ENCODE assay signal across 8 cellular contexts in the genomic region with DNA sequence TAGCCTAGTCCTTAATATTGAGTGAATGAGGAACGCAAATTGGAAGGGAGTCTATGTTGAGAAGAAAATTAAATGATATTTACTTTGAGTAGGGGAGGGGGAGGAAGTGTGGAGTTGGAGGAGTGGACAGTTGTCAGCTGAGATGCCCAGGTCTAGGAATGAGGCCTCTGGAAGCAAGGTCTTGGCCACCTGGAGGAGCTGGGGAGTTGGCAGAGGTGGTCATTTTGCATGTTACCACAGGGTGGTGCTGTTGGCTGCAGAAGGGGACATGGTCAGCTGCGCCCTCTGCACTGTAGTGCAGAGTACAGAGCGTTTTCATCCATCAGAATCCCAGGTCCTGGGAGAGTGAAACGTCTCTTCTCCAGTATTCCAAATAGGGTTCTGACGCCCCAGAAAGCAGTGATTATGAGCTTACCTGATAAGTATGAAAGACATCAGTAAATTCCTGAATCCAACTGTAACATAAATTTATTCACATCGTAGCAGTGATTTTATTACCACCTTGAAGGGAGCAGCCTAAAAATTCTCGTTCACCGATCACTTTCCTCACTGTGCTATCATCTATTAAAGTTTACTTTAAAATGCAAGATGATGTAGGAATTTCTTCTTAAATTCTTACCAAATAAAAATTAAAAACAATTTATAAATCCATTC. TPM values are rescaled to one million over a fixed set of nuclear protein-coding genes. Genes with fewer than 3 reads are reported as not detected.
DNase-seq lines count a peak whose midpoint lies in the region; ATAC-seq, FAIRE-seq and TF ChIP-seq lines count a peak whose summit lies in the region.

No MANE protein-coding gene starts in this region.

- DNase-seq in DMS53 (lab: John Stamatoyannopoulos, UW): peak; percentile 90
- DNase-seq in HTR-8/SVneo (ENCODE audit: insufficient read length, low spot score): peak; percentile 79
- DNase-seq in OCI-M1 (lab: John Stamatoyannopoulos, UW): peak; percentile 76
- DNase-seq in amniotic epithelial cell (ENCODE audit: low read depth): peak; percentile 77
- peak; percentile 70 for DNase-seq in right atrium auricular region (ENCODE audit: low spot score)
- peak; percentile 82 for DNase-seq in retina
- no peak for DNase-seq in activated T-helper 1 cell treated with anti-CD3 and anti-CD28 coated beads, Interleukin-12 subunit alpha, Interleukin-12 subunit beta, Interleukin-2, Interleukin-4 antibody, amounts not matched to agents 30 ng/mL and 10 ng/mL and 1 ng/mL, durations not matched to agents 14 hours and 24 hours and 36 hours (ENCODE audit: low spot score)

- no peaks in the 10 kb centered on the region for H3K4me1 Mint-ChIP-seq in activated T-helper 1 cell treated with anti-CD3 and anti-CD28 coated beads, Interleukin-12 subunit alpha, Interleukin-12 subunit beta, Interleukin-2, Interleukin-4 antibody, amounts not matched to agents 30 ng/mL and 10 ng/mL and 1 ng/mL, durations not matched to agents 14 hours and 24 hours and 36 hours (ENCODE audit: low read depth)

- ATAC-seq in GM21526 (IDR thresholded peaks at IDR 0.05; ENCODE audit: low FRiP score, unreplicated experiment): no peak

- no peaks in the 10 kb centered on the region for H3K27me3 Mint-ChIP-seq in activated T-helper 1 cell treated with anti-CD3 and anti-CD28 coated beads, Interleukin-12 subunit alpha, Interleukin-12 subunit beta, Interleukin-2, Interleukin-4 antibody, amounts not matched to agents 30 ng/mL and 10 ng/mL and 1 ng/mL, durations not matched to agents 14 hours and 24 hours and 36 hours (ENCODE audit: insufficient read depth)

- no peaks in the 10 kb centered on the region for H3K9me3 Mint-ChIP-seq in activated T-helper 1 cell treated with anti-CD3 and anti-CD28 coated beads, Interleukin-12 subunit alpha, Interleukin-12 subunit beta, Interleukin-2, Interleukin-4 antibody, amounts not matched to agents 30 ng/mL and 10 ng/mL and 1 ng/mL, durations not matched to agents 14 hours and 24 hours and 36 hours

- H3K27me3 ChIP-seq in right atrium auricular region: no peaks in the 10 kb centered on the region

- peak; percentile 67 for FAIRE-seq in HTR-8/SVneo (lab: Jason Lieb, UNC)

- peaks cover 0 to 15% of the 10 kb centered on the region in 2 donors for H3K4me1 ChIP-seq in right atrium auricular region

- no peak overlapping the region for H3K4me3 Mint-ChIP-seq in activated T-helper 1 cell treated with anti-CD3 and anti-CD28 coated beads, Interleukin-12 subunit alpha, Interleukin-12 subunit beta, Interleukin-2, Interleukin-4 antibody, amounts not matched to agents 30 ng/mL and 10 ng/mL and 1 ng/mL, durations not matched to agents 14 hours and 24 hours and 36 hours

- no peaks in the 10 kb centered on the region for H3K9me3 ChIP-seq in right atrium auricular region

- H3K36me3 Mint-ChIP-seq in activated T-helper 1 cell treated with anti-CD3 and anti-CD28 coated beads, Interleukin-12 subunit alpha, Interleukin-12 subunit beta, Interleukin-2, Interleukin-4 antibody, amounts not matched to agents 30 ng/mL and 10 ng/mL and 1 ng/mL, durations not matched to agents 14 hours and 24 hours and 36 hours (ENCODE audit: low read depth): peaks cover 52% of the 10 kb centered on the region

- peaks cover 60% of the 10 kb centered on the region for H3K36me3 ChIP-seq in right atrium auricular region

- no peak overlapping the region for H3K4me3 ChIP-seq in right atrium auricular region

- H3K27ac Mint-ChIP-seq in activated T-helper 1 cell treated with anti-CD3 and anti-CD28 coated beads, Interleukin-12 subunit alpha, Interleukin-12 subunit beta, Interleukin-2, Interleukin-4 antibody, amounts not matched to agents 30 ng/mL and 10 ng/mL and 1 ng/mL, durations not matched to agents 14 hours and 24 hours and 36 hours: no peak overlapping the region

- no peak overlapping the region for H3K27ac ChIP-seq in right atrium auricular region

- intact Hi-C loops in activated T-helper 1 cell treated with anti-CD3 and anti-CD28 coated beads, Interleukin-12 subunit alpha, Interleukin-12 subunit beta, Interleukin-2, Interleukin-4 antibody, amounts not matched to agents 30 ng/mL and 10 ng/mL and 1 ng/mL, durations not matched to agents 14 hours and 24 hours and 36 hours (cut with micrococcal nuclease): no loop called here

- peak; percentile 72 to 93 for TF ChIP-seq CTCF in right atrium auricular region (IDR thresholded peaks at IDR 0.05)

RNA-seq across cellular contexts. Expression of a gene that starts 13.8 kb away (rescaled TPM):
- 100 to 1,000 TPM; 206 to 266 TPM for total RNA-seq in right atrium auricular region
- total RNA-seq in activated T-helper 1 cell treated with anti-CD3 and anti-CD28 coated beads, Interleukin-12 subunit alpha, Interleukin-12 subunit beta, Interleukin-2, Interleukin-4 antibody, amounts not matched to agents 30 ng/mL and 10 ng/mL and 1 ng/mL, durations not matched to agents 14 hours and 24 hours and 36 hours: 425 and 429 TPM in 2 replicates

RNA-seq across cellular contexts. Expression of a gene that starts 34.7 kb away (rescaled TPM):
- not detected for total RNA-seq in right atrium auricular region
- 57.0 and 60.5 TPM in 2 replicates for total RNA-seq in activated T-helper 1 cell treated with anti-CD3 and anti-CD28 coated beads, Interleukin-12 subunit alpha, Interleukin-12 subunit beta, Interleukin-2, Interleukin-4 antibody, amounts not matched to agents 30 ng/mL and 10 ng/mL and 1 ng/mL, durations not matched to agents 14 hours and 24 hours and 36 hours

RNA-seq across cellular contexts. Expression of a gene that starts 50.8 kb away (rescaled TPM):
- total RNA-seq in right atrium auricular region: 10 to 100 TPM; 33.0 to 34.5 TPM
- 1.6 and 3.2 TPM in 2 replicates for total RNA-seq in activated T-helper 1 cell treated with anti-CD3 and anti-CD28 coated beads, Interleukin-12 subunit alpha, Interleukin-12 subunit beta, Interleukin-2, Interleukin-4 antibody, amounts not matched to agents 30 ng/mL and 10 ng/mL and 1 ng/mL, durations not matched to agents 14 hours and 24 hours and 36 hours

Comparison
In these comparisons a context has a peak if more than half of its experiments do, and no peak if none do; other contexts are left out.
1. RNA of a gene that starts 34.7 kb away (total RNA-seq): 57.0 to 60.5 TPM in activated T-helper 1 cell treated with anti-CD3 and anti-CD28 coated beads, Interleukin-12 subunit alpha, Interleukin-12 subunit beta, Interleukin-2, Interleukin-4 antibody, amounts not matched to agents 30 ng/mL and 10 ng/mL and 1 ng/mL, durations not matched to agents 14 hours and 24 hours and 36 hours; not detected in right atrium auricular region; every median in the first group is over 10 times any median in the second.